Comparison of ENCODE assay signal across 8 cellular contexts in the genomic region with DNA sequence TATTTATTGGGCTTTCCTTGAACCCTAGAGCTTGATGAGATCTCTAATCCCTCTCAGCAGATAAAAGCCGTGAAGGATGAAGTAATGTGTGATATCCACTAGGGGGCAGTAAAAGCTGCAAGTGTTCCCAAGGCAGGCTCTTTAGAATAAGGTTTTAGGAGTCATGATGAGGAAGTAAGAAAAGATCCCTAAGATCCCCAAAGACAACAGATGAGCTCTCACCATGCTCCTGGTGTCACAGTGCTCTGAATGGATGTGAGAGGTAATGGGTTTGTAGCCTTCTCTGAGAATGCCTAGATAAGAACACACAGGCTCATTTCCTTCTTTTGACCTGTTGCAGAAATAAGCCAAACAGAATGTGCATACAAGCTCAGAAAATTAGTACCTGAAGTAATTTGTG.
DNase-seq lines count a peak whose midpoint lies in the region; ATAC-seq and TF ChIP-seq lines count a peak whose summit lies in the region.

No MANE protein-coding gene starts in this region.

- intact Hi-C loops in mammary epithelial cell (cut with micrococcal nuclease) (loop anchor here (1.0 kb wide), 6 partner anchors 45 to 761 kb away; no protein-coding TSS in a partner anchor), left lung (cut with DNase I) (loop anchor here in 1 of 2 donors (10.0 kb wide), 1 partner anchor 191 kb away; no protein-coding TSS in a partner anchor)

- no peak overlapping the region for H3K27ac ChIP-seq in mammary epithelial cell (ENCODE audit: insufficient read depth, low read depth, low read length)
- H3K27ac ChIP-seq in left lung: no peak overlapping the region

- no peaks in the 10 kb centered on the region for H3K79me2 ChIP-seq in mammary epithelial cell (ENCODE audit: insufficient read depth, low read length)

- H3K4me1 ChIP-seq in mammary epithelial cell (ENCODE audit: insufficient read depth, low read length): no peaks in the 10 kb centered on the region
- no peaks in the 10 kb centered on the region for H3K4me1 ChIP-seq in left lung

- H3K9ac ChIP-seq in mammary epithelial cell (ENCODE audit: insufficient read depth, low read length): no peak overlapping the region

- H3K36me3 ChIP-seq in mammary epithelial cell (ENCODE audit: insufficient read depth, low read length) (no peaks in the 10 kb centered on the region), left lung (no peaks in the 10 kb centered on the region)

- H2AFZ ChIP-seq in mammary epithelial cell (ENCODE audit: low read depth, low read length): no peak overlapping the region

- TF ChIP-seq CTCF in mammary epithelial cell (conservative IDR thresholded peaks at IDR 0.05 in 1 of 2, IDR thresholded peaks at IDR 0.05 in 1 of 2; ENCODE audit: extremely low read depth in 1 of 2, insufficient read depth in 1 of 2, low read depth in 1 of 2, low read length in 2 of 2) (peak; percentile 76 to 81), left lung (IDR thresholded peaks at IDR 0.05) (peak; percentile 66 to 91)

- ATAC-seq in GM21367 (IDR thresholded peaks at IDR 0.05; ENCODE audit: unreplicated experiment) (peak; percentile 91), left lung (peak; percentile 93)

- no peaks in the 10 kb centered on the region for H3K9me3 ChIP-seq in mammary epithelial cell (replicated peaks; ENCODE audit: insufficient read depth, low read length)
- H3K9me3 ChIP-seq in left lung: no peaks in the 10 kb centered on the region

- no peaks in the 10 kb centered on the region for H3K27me3 ChIP-seq in mammary epithelial cell (ENCODE audit: insufficient read depth, low read length)
- peaks cover 0 to 7% of the 10 kb centered on the region in 2 donors for H3K27me3 ChIP-seq in left lung

- H3K4me3 ChIP-seq in mammary epithelial cell (replicated peaks in 1 of 3; ENCODE audit: insufficient read depth in 1 of 3, low read depth in 2 of 3, low read length in 3 of 3): no peak overlapping the region
- no peak overlapping the region for H3K4me3 ChIP-seq in left lung

- H3K4me2 ChIP-seq in mammary epithelial cell (ENCODE audit: insufficient read depth, low read depth, low read length): no peak overlapping the region

- no TSS peak for BruUV-seq in mammary epithelial cell (replicated peaks; lab: Mats Ljungman, UMichigan)

- WGBS in mammary epithelial cell (ENCODE audit: low coverage, missing lambda C conversion rate): 0% methylated on average over 1 of the region's 1 CpG

- CTCF ChIA-PET in mammary epithelial cell (lab: Charles Lee; ENCODE audit: low non-redundant PET): interaction anchor here (0.6 to 1.3 kb wide), 5 partner anchors 42 to 349 kb away, joined by 3 to 10 read pairs (median 4); no protein-coding TSS in a partner anchor

- no peaks in the 10 kb centered on the region for H4K20me1 ChIP-seq in mammary epithelial cell (ENCODE audit: insufficient read depth, low read length)

- in situ Hi-C loops in mammary epithelial cell (cut with MboI; ENCODE audit: low sequenced_read_pairs in 2 of 2): loop anchor here (5.0 to 25.0 kb wide), 3 partner anchors 189 to 291 kb away; no protein-coding TSS in a partner anchor

- dilution Hi-C loops in mammary epithelial cell (cut with HindIII; ENCODE audit: low sequenced_read_pairs): loop anchor here (5.0 kb wide), 1 partner anchor 194 kb away; no protein-coding TSS in a partner anchor

- DNase-seq in DMS153 treated with DMSO at 0.1 percent for 48 hours (lab: John Stamatoyannopoulos, UW; ENCODE audit: unreplicated experiment): peak; percentile 73
- DNase-seq in HS-27A (ENCODE audit: low read depth): peak; percentile 8
- DNase-seq in NCI-H774 (lab: John Stamatoyannopoulos, UW): peak; percentile 60
- DNase-seq in mammary epithelial cell: peak; percentile 46
- DNase-seq in left lung: no peak
- no peak for DNase-seq in activated CD4-positive, CD25-positive, alpha-beta regulatory T cell treated with anti-CD3 and anti-CD28 coated beads, Interleukin-2, amount 50 U/mL, for 72 hours
- DNase-seq in mucosa of gallbladder (ENCODE audit: low spot score): no peak

Comparison
In these comparisons a context has a peak if more than half of its experiments do, and no peak if none do; other contexts are left out.
1. DNase-seq: peak in DMS153 treated with DMSO at 0.1 percent for 48 hours (single experiment), HS-27A (single experiment), NCI-H774 (single experiment) and mammary epithelial cell (single experiment); none in left lung (0 of 2), activated CD4-positive, CD25-positive, alpha-beta regulatory T cell treated with anti-CD3 and anti-CD28 coated beads, Interleukin-2, amount 50 U/mL, for 72 hours (single experiment) and mucosa of gallbladder (single experiment).